In the genomic region with DNA sequence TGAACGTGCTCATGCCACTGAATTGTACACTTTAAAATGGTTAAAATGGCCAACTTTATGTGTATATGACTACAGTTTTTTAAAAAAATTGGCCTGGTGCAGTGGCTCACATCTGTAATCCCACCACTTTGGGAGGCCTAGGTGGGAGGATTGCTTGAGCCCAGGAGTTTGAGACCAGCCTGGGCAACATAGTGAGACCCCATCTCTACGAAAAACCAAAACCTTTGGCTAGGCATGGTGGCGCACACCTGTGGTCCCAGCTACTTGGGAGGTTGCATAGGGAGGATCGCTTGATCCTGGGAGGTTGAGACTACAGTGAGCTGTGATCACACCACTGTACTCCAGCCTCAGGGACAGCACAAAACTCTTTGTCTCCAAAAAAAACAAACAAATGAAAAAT, we compare ENCODE assay signal across 19 cellular contexts. TPM values are rescaled to one million over a fixed set of nuclear protein-coding genes. Genes with fewer than 3 reads are reported as not detected.
A peak's percentile ranks its signal among the peaks of the same experiment; 100 is the strongest.
DNase-seq lines count a peak whose midpoint lies in the region; ATAC-seq, FAIRE-seq and TF ChIP-seq lines count a peak whose summit lies in the region.
"Had no signal": no experiment of that assay in that cellular context is flagged by ENCODE, and none has a peak within 500 bp of the region (broad histone marks: within the 10 kb centered on the region; RNA-seq: fewer than 3 reads in every experiment).

No MANE protein-coding gene starts in this region.

- no peak for ATAC-seq in HepG2
- no peak for ATAC-seq in right lobe of liver
- ATAC-seq in activated B cell treated with CpG ODN at 0.5 μM for 24 hours (ENCODE audit: low read depth), result no peak

- BruUV-seq in HepG2 (replicated peaks; lab: Mats Ljungman, UMichigan), result no TSS peak

- no peak for FAIRE-seq in HepG2 (lab: Jason Lieb, UNC)
- FAIRE-seq in urothelium cell line (lab: Jason Lieb, UNC), result no peak
- FAIRE-seq: G401.6, GM19239, H1, HTR-8/SVneo had no signal

- DNase-seq in HepG2 (ENCODE audit: low spot score) (no peak), right lobe of liver (no peak), activated B cell treated with CpG ODN at 0.5 μM for 24 hours (no peak), urothelium cell line (ENCODE audit: low spot score) (no peak), spleen (no peak)
- no peak for DNase-seq in activated CD8-positive, alpha-beta memory T cell treated with anti-CD3 and anti-CD28 coated beads, Interleukin-2, amount 50 U/mL, for 4 hours
- DNase-seq: ACHN; C1 segment of cervical spinal cord; CD4-positive, alpha-beta T cell; DMS79; EL; HFFc6; KBM-7 had no signal

- no peak overlapping the region for H3K27ac ChIP-seq in HepG2 (ENCODE audit: extremely low read length, insufficient read depth, low read length)
- no peak overlapping the region for H3K27ac ChIP-seq in right lobe of liver
- H3K27ac ChIP-seq in spleen, result no peak overlapping the region

- no peak for TF ChIP-seq RAD21 in HepG2 (CRISPR knock-in tag; IDR thresholded peaks at IDR 0.05)

- H3K4me3 Mint-ChIP-seq in IgD-negative memory B cell (peak overlapping the region in 1 of 4 donors; percentile 58), activated B cell treated with CpG ODN at 0.5 μM for 24 hours (no peak overlapping the region)
- H3K4me3 Mint-ChIP-seq: CD4-positive, alpha-beta T cell; HFFc6 had no signal

- WGBS in HepG2 (ENCODE audit: low lambda C conversion rate), result 70% methylated on average over 4 of the region's 4 CpGs
- 89% methylated on average over 3 of the region's 4 CpGs for WGBS in right lobe of liver (ENCODE audit: insufficient coverage, low coverage, low lambda C conversion rate, missing lambda C conversion rate)
- 63 to 95% (median 86%) methylated on average over 4 of the region's 4 CpGs for WGBS in spleen, 5 donors

- peaks cover 8% of the 10 kb centered on the region for H3K36me3 Mint-ChIP-seq in IgD-negative memory B cell
- H3K36me3 Mint-ChIP-seq in activated B cell treated with CpG ODN at 0.5 μM for 24 hours (ENCODE audit: low read depth), result no peaks in the 10 kb centered on the region

- H3K4me1 Mint-ChIP-seq in IgD-negative memory B cell (peaks cover 32 to 39% (median 34%) of the 10 kb centered on the region in 3 donors), activated B cell treated with CpG ODN at 0.5 μM for 24 hours (peaks cover 60% of the 10 kb centered on the region)

- peaks cover 8% of the 10 kb centered on the region; the same call in 1 of the 2 replicates for H4K20me1 ChIP-seq in HepG2 (ENCODE audit: insufficient read depth, low read length)

- TF ChIP-seq EP300 in HepG2 (IDR thresholded peaks at IDR 0.05; ENCODE audit: low read depth in 2 of 2, low read length in 2 of 2), result no peak
- TF ChIP-seq EP300 in HepG2 (CRISPR knock-in tag; IDR thresholded peaks at IDR 0.05; ENCODE audit: borderline replicate concordance), result no peak

- CTCF ChIA-PET in HepG2 (lab: Yijun Ruan, JAX; ENCODE audit: low intra/inter-chr PET ratio, low total read pairs) (no interaction called here), activated B cell treated with CpG ODN at 0.5 μM for 24 hours (lab: Charles Lee) (no interaction called here)

- H3K27me3 Mint-ChIP-seq in IgD-negative memory B cell (no peaks in the 10 kb centered on the region), activated B cell treated with CpG ODN at 0.5 μM for 24 hours (no peaks in the 10 kb centered on the region)
- H3K27me3 Mint-ChIP-seq: CD4-positive, alpha-beta T cell had no signal

- peaks cover 71% of the 10 kb centered on the region for H3K79me2 ChIP-seq in HepG2 (ENCODE audit: insufficient read depth, low read length)

- H3K4me3 ChIP-seq in HepG2 (replicated peaks in 1 of 3; ENCODE audit: insufficient read depth in 1 of 3, low read depth in 2 of 3, low read length in 3 of 3) (no peak overlapping the region), right lobe of liver (no peak overlapping the region), spleen (no peak overlapping the region)
- H3K4me3 ChIP-seq: HAP-1 had no signal

- in situ Hi-C loops in HepG2 (cut with HindIII; ENCODE audit: extremely low pct_ligation_motif_present, low pct_unique_long_range_greater_than_20kb), result no loop called here

- H3K27me3 ChIP-seq in HepG2 (ENCODE audit: control insufficient read depth in 1 of 2, insufficient read depth in 2 of 2, low read length in 2 of 2), result no peaks in the 10 kb centered on the region; a peak in 1 of 5 replicates
- H3K27me3 ChIP-seq in right lobe of liver, result no peaks in the 10 kb centered on the region
- no peaks in the 10 kb centered on the region for H3K27me3 ChIP-seq in spleen (replicated peaks in 1 of 7)

- H2AFZ ChIP-seq in HepG2 (ENCODE audit: low read length), result no peak overlapping the region

- H3K9me3 ChIP-seq in HepG2 (ENCODE audit: low read length), result no peaks in the 10 kb centered on the region
- H3K9me3 ChIP-seq in right lobe of liver, result no peaks in the 10 kb centered on the region
- H3K9me3 ChIP-seq in spleen, result no peaks in the 10 kb centered on the region
- H3K9me3 ChIP-seq: HAP-1 had no signal

- no peak overlapping the region for H3K9ac ChIP-seq in HepG2 (ENCODE audit: insufficient read depth, low read depth, low read length)

- intact Hi-C loops in HepG2 (cut with micrococcal nuclease; ENCODE audit: unreplicated experiment), result no loop called here
- intact Hi-C loops in right lobe of liver (cut with DNase I), result no loop called here
- intact Hi-C loops in activated B cell treated with CpG ODN at 0.5 μM for 24 hours (cut with micrococcal nuclease), result loop anchor here (10.0 kb wide), 1 partner anchor 544 kb away; no protein-coding TSS in a partner anchor
- intact Hi-C loops in spleen (cut with DNase I; ENCODE audit: low total_unique reads), result no loop called here

- H3K4me2 ChIP-seq in HepG2 (ENCODE audit: low read depth, low read length), result no peak overlapping the region

- POLR2A ChIA-PET in HepG2 (lab: Yijun Ruan, JAX) (no interaction called here), activated B cell treated with CpG ODN at 0.5 μM for 24 hours (lab: Charles Lee) (no interaction called here)

- TF ChIP-seq POLR2A in HepG2 (IDR thresholded peaks at IDR 0.05; ENCODE audit: insufficient read depth in 1 of 2, low read depth in 2 of 2, low read length in 2 of 2) (no peak), right lobe of liver (IDR thresholded peaks at IDR 0.05) (no peak), spleen (IDR thresholded peaks at IDR 0.05) (no peak)

- H3K9me3 Mint-ChIP-seq in IgD-negative memory B cell (no peaks in the 10 kb centered on the region), activated B cell treated with CpG ODN at 0.5 μM for 24 hours (no peaks in the 10 kb centered on the region)
- H3K9me3 Mint-ChIP-seq: CD4-positive, alpha-beta T cell; HFFc6 had no signal

- H3K36me3 ChIP-seq in HepG2 (replicated peaks in 1 of 2; ENCODE audit: control insufficient read depth in 1 of 2, insufficient read depth in 2 of 2, low read length in 2 of 2) (peaks cover 0 to 3% of the 10 kb centered on the region in 2 experiments; a peak in 1 of 5 replicates), right lobe of liver (no peaks in the 10 kb centered on the region), spleen (no peaks in the 10 kb centered on the region)

- peak overlapping the region in 2 of 3 donors; percentile 31 to 77 for H3K27ac Mint-ChIP-seq in IgD-negative memory B cell
- H3K27ac Mint-ChIP-seq in activated B cell treated with CpG ODN at 0.5 μM for 24 hours, result peak overlapping the region; percentile 27
- H3K27ac Mint-ChIP-seq: CD4-positive, alpha-beta T cell; HFFc6 had no signal

- TF ChIP-seq CTCF in HepG2 (CRISPR knock-in tag; IDR thresholded peaks at IDR 0.05) (no peak), right lobe of liver (IDR thresholded peaks at IDR 0.05) (no peak), activated B cell treated with CpG ODN at 0.5 μM for 24 hours (IDR thresholded peaks at IDR 0.05) (no peak), spleen (IDR thresholded peaks at IDR 0.05 in 8 of 11, conservative IDR thresholded peaks at IDR 0.05 in 3 of 11) (no peak)

- H3K4me1 ChIP-seq in HepG2 (ENCODE audit: insufficient read depth, low read length), result peaks cover 18% of the 10 kb centered on the region
- H3K4me1 ChIP-seq in right lobe of liver, result peaks cover 0 to 6% (median 0%) of the 10 kb centered on the region in 4 donors
- peaks cover 3 to 46% (median 34%) of the 10 kb centered on the region in 6 donors for H3K4me1 ChIP-seq in spleen

RNA-seq across cellular contexts. Expression of a gene that starts 5.3 kb away (rescaled TPM):
- total RNA-seq in HepG2 (2016; rRNA removed; fragmentation: Illumina TruSeq; extraction: Trizol), result 17.6 and 21.1 TPM in 2 replicates
- total RNA-seq in HepG2 (2016; cell fraction: cytosol; rRNA removed; fragmentation: Illumina TruSeq; extraction: Trizol; ENCODE audit: low read depth), result 5.0 and 5.2 TPM in 2 replicates
- total RNA-seq in HepG2 (2016; cell fraction: insoluble cytoplasmic fraction; rRNA removed; fragmentation: Illumina TruSeq; extraction: Trizol), result 16.5 and 21.3 TPM in 2 replicates
- 14.9 and 15.7 TPM in 2 replicates for total RNA-seq in HepG2 (2016; cell fraction: membrane; rRNA removed; fragmentation: Illumina TruSeq; extraction: Trizol)
- total RNA-seq in HepG2 (2016; cell fraction: nucleus; rRNA removed; fragmentation: Illumina TruSeq; extraction: Trizol), result 15.9 and 20.4 TPM in 2 replicates
- 6.4 and 7.5 TPM in 2 replicates for polyA plus RNA-seq in HepG2 (2011; rRNA removed)
- 6.3 and 6.6 TPM in 2 replicates for polyA plus RNA-seq in HepG2 (2011; cell fraction: cytosol; rRNA removed)
- 2.9 and 3.0 TPM in 2 replicates for polyA plus RNA-seq in HepG2 (2011; cell fraction: nucleus; rRNA removed)
- polyA plus RNA-seq in HepG2 (2012), result 6.1 and 7.2 TPM in 2 replicates
- 4.9 and 5.3 TPM in 2 replicates for polyA plus RNA-seq in HepG2 (2016; cell fraction: cytosol; fragmentation: Illumina TruSeq; extraction: Trizol; ENCODE audit: low read depth)
- 13.2 and 14.3 TPM in 2 replicates for polyA plus RNA-seq in HepG2 (2016; cell fraction: insoluble cytoplasmic fraction; fragmentation: Illumina TruSeq; extraction: Trizol; ENCODE audit: low read depth)
- polyA plus RNA-seq in HepG2 (2016; cell fraction: membrane; fragmentation: Illumina TruSeq; extraction: Trizol; ENCODE audit: low read depth), result 9.2 TPM in 2 replicates
- polyA plus RNA-seq in HepG2 (2016; cell fraction: nucleus; fragmentation: Illumina TruSeq; extraction: Trizol; ENCODE audit: insufficient read depth, low read depth), result 20.9 and 21.2 TPM in 2 replicates
- 14.9 and 34.8 TPM in 2 replicates for polyA minus RNA-seq in HepG2 (2011; rRNA and poly(A)+ RNA removed; ENCODE audit: low replicate concordance)
- 10.7 and 11.1 TPM in 2 replicates for polyA minus RNA-seq in HepG2 (2011; cell fraction: cytosol; rRNA and poly(A)+ RNA removed)
- polyA minus RNA-seq in HepG2 (2011; cell fraction: nucleus; rRNA and poly(A)+ RNA removed), result 5.8 and 6.5 TPM in 2 replicates
- total RNA-seq in right lobe of liver, result 10 to 100 TPM in 2 of 6 experiments, 1 to 10 TPM in 4; 4.7 to 11.4 (median 6.7) TPM
- 5.9 TPM for polyA plus RNA-seq in IgD-negative memory B cell
- total RNA-seq in activated B cell treated with CpG ODN at 0.5 μM for 24 hours, result 14.5 and 14.6 TPM in 2 replicates
- total RNA-seq in spleen, result 10 to 100 TPM; 10.1 to 13.4 (median 12.3) TPM
- 1 to 10 TPM; 3.3 to 4.4 (median 4.2) TPM for polyA plus RNA-seq in spleen

RNA-seq across cellular contexts. Expression of a gene that starts 9.8 kb away (rescaled TPM):
- total RNA-seq in HepG2 (2016; rRNA removed; fragmentation: Illumina TruSeq; extraction: Trizol) (19.4 and 20.9 TPM in 2 replicates), right lobe of liver (1 to 10 TPM; 5.2 to 8.7 (median 7.1) TPM), activated B cell treated with CpG ODN at 0.5 μM for 24 hours (54.1 and 57.1 TPM in 2 replicates), spleen (10 to 100 TPM; 12.4 to 31.9 (median 18.4) TPM)
- total RNA-seq in HepG2 (2016; cell fraction: cytosol; rRNA removed; fragmentation: Illumina TruSeq; extraction: Trizol; ENCODE audit: low read depth), result 3.8 and 4.4 TPM in 2 replicates
- total RNA-seq in HepG2 (2016; cell fraction: insoluble cytoplasmic fraction; rRNA removed; fragmentation: Illumina TruSeq; extraction: Trizol), result 14.2 and 21.8 TPM in 2 replicates
- total RNA-seq in HepG2 (2016; cell fraction: membrane; rRNA removed; fragmentation: Illumina TruSeq; extraction: Trizol), result 8.0 TPM in 2 replicates
- 18.7 and 19.6 TPM in 2 replicates for total RNA-seq in HepG2 (2016; cell fraction: nucleus; rRNA removed; fragmentation: Illumina TruSeq; extraction: Trizol)
- polyA plus RNA-seq in HepG2 (2011; rRNA removed) (6.0 and 7.6 TPM in 2 replicates), IgD-negative memory B cell (5.7 TPM), spleen (10 to 100 TPM in 2 of 3 donors, 1 to 10 TPM in 1; 8.3 to 15.3 (median 12.9) TPM)
- polyA plus RNA-seq in HepG2 (2011; cell fraction: cytosol; rRNA removed), result 3.9 and 5.3 TPM in 2 replicates
- polyA plus RNA-seq in HepG2 (2011; cell fraction: nucleus; rRNA removed), result 26.9 and 32.7 TPM in 2 replicates
- 7.8 and 12.7 TPM in 2 replicates for polyA plus RNA-seq in HepG2 (2012)
- 1.3 TPM in 2 replicates for polyA plus RNA-seq in HepG2 (2016; cell fraction: cytosol; fragmentation: Illumina TruSeq; extraction: Trizol; ENCODE audit: low read depth)
- polyA plus RNA-seq in HepG2 (2016; cell fraction: insoluble cytoplasmic fraction; fragmentation: Illumina TruSeq; extraction: Trizol; ENCODE audit: low read depth), result 13.2 and 17.5 TPM in 2 replicates
- polyA plus RNA-seq in HepG2 (2016; cell fraction: membrane; fragmentation: Illumina TruSeq; extraction: Trizol; ENCODE audit: low read depth), result 2.9 and 3.7 TPM in 2 replicates
- polyA plus RNA-seq in HepG2 (2016; cell fraction: nucleus; fragmentation: Illumina TruSeq; extraction: Trizol; ENCODE audit: insufficient read depth, low read depth), result 36.0 and 38.0 TPM in 2 replicates
- polyA minus RNA-seq in HepG2 (2011; rRNA and poly(A)+ RNA removed; ENCODE audit: low replicate concordance), result 23.1 and 33.6 TPM in 2 replicates
- polyA minus RNA-seq in HepG2 (2011; cell fraction: cytosol; rRNA and poly(A)+ RNA removed), result 9.8 and 11.1 TPM in 2 replicates
- polyA minus RNA-seq in HepG2 (2011; cell fraction: nucleus; rRNA and poly(A)+ RNA removed), result 11.6 and 13.4 TPM in 2 replicates
